9 cellular contexts compared by ENCODE assay signal in genomic region chr7:125830743-125831142, GRCh38.
"Had no signal": no experiment of that assay in that cellular context is flagged by ENCODE, and none has a peak within 500 bp of the region (broad histone marks: within the 10 kb centered on the region; RNA-seq: fewer than 3 reads in every experiment).

No MANE protein-coding gene starts in this region.

- H3K4me1 ChIP-seq: HAP-1 had no signal

- H3K27ac ChIP-seq: GM23248 had no signal

- H3K36me3 ChIP-seq: HAP-1 had no signal

- H3K4me3 ChIP-seq: GM23248, GM23338, HAP-1 had no signal

- DNase-seq: GM23248, GOT3, H7, H9, HCEC 1CT, HFFc6 had no signal

- ATAC-seq: GM23338, HCT116 had no signal

- H3K9ac ChIP-seq: GM23248 had no signal
